In the genomic region with DNA sequence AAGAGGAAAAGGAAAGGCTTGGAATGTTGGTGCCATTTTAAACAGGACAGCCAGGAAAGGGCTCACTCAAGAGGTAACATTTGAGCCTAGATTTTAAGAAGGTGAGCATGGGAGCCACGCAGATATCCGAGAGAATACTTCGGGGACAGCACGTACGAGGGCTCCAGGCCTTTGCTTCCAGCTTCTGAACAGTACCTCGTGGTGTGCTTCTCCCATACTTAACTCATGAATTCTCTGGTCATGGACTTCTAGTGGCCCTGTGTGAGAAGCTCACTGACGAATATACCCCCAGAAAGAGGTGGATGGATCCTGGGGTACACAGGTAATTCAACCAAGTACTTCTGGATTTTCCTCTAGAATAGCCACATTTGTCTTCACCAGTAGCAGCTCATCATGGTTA, we compare ENCODE assay signal across 34 cellular contexts. TPM values are rescaled to one million over a fixed set of nuclear protein-coding genes. Genes with fewer than 3 reads are reported as not detected.
"Had no signal": no experiment of that assay in that cellular context is flagged by ENCODE, and none has a peak within 500 bp of the region (broad histone marks: within the 10 kb centered on the region; RNA-seq: fewer than 3 reads in every experiment).

No MANE protein-coding gene starts in this region.

- H3K36me3 ChIP-seq: adrenal gland, brain microvascular endothelial cell, breast epithelium had no signal

- H3K27me3 ChIP-seq: adrenal gland, body of pancreas, brain microvascular endothelial cell, breast epithelium had no signal

- H3K4me3 Mint-ChIP-seq: activated B cell treated with CpG ODN at 0.5 μM for 24 hours; activated CD4-positive, alpha-beta memory T cell treated with anti-CD3 and anti-CD28 coated beads for 36 hours; activated CD4-positive, alpha-beta T cell treated with anti-CD3 and anti-CD28 coated beads, Interleukin-2, amount 10 ng/mL, durations not matched to agents 7 days and 5 days; activated CD8-positive, alpha-beta T cell treated with anti-CD3 and anti-CD28 coated beads for 36 hours; activated naive CD4-positive, alpha-beta T cell treated with anti-CD3 and anti-CD28 coated beads for 36 hours; activated naive CD8-positive, alpha-beta T cell treated with anti-CD3 and anti-CD28 coated beads for 36 hours; activated T-cell treated with anti-CD3 and anti-CD28 coated beads, Interleukin-2, amount 50 U/mL, for 4 hours; activated T-cell treated with anti-CD3 and anti-CD28 coated beads, Interleukin-2, amount 50 U/mL, for 72 hours; activated T-helper 1 cell treated with anti-CD3 and anti-CD28 coated beads, Interleukin-12 subunit alpha, Interleukin-12 subunit beta, Interleukin-2, Interleukin-4 antibody, amounts not matched to agents 30 ng/mL and 10 ng/mL and 1 ng/mL, durations not matched to agents 14 hours and 24 hours and 36 hours; activated T-helper 17 cell treated with anti-CD3 and anti-CD28 coated beads, Interleukin-2, amount 50 U/mL, for 72 hours; T-helper 1 cell treated with Interleukin-12 subunit alpha and Interleukin-12 subunit beta and Interleukin-4 antibody, amounts not matched to agents 30 μg/mL and 1 μg/mL, for 36 hours; T-helper 2 cell treated with Interferon-gamma antibody and Interleukin-4, amounts not matched to agents 5 μg/mL and 100 μg/mL, for 36 hours had no signal

- H3K9me3 ChIP-seq: adrenal gland, body of pancreas, breast epithelium had no signal

- ATAC-seq: activated CD8-positive, alpha-beta T cell treated with anti-CD3 and anti-CD28 coated beads for 36 hours; activated naive CD4-positive, alpha-beta T cell treated with anti-CD3 and anti-CD28 coated beads, Interleukin-2, amount 50 U/mL, for 72 hours; activated T-cell treated with anti-CD3 and anti-CD28 coated beads, Interleukin-2, amount 50 U/mL, for 4 hours; activated T-cell treated with anti-CD3 and anti-CD28 coated beads, Interleukin-2, amount 50 U/mL, for 72 hours; activated T-helper 17 cell treated with anti-CD3 and anti-CD28 coated beads, Interleukin-2, amount 50 U/mL, for 72 hours; body of pancreas had no signal

- DNase-seq: activated B cell treated with CpG ODN at 0.5 μM for 24 hours; activated CD4-positive, alpha-beta memory T cell treated with anti-CD3 and anti-CD28 coated beads for 36 hours; activated CD4-positive, alpha-beta T cell treated with anti-CD3 and anti-CD28 coated beads for 4 hours; activated CD4-positive, alpha-beta T cell treated with anti-CD3 and anti-CD28 coated beads, Interleukin-2, amount 10 ng/mL, durations not matched to agents 7 days and 5 days; activated CD4-positive, CD25-positive, alpha-beta regulatory T cell treated with anti-CD3 and anti-CD28 coated beads, Interleukin-2, amount 50 U/mL, for 72 hours; activated CD8-positive, alpha-beta memory T cell treated with anti-CD3 and anti-CD28 coated beads, Interleukin-2, amount 50 U/mL, for 4 hours; activated CD8-positive, alpha-beta T cell treated with anti-CD3 and anti-CD28 coated beads for 36 hours; activated effector memory CD4-positive, alpha-beta T cell treated with anti-CD3 and anti-CD28 coated beads, Interleukin-2, amount 50 U/mL, for 16 hours; activated gamma-delta T cell treated with Interleukin-2 at 50 U/mL for 16 hours; activated naive CD4-positive, alpha-beta T cell; activated naive CD4-positive, alpha-beta T cell treated with anti-CD3 and anti-CD28 coated beads for 36 hours; activated naive CD4-positive, alpha-beta T cell treated with anti-CD3 and anti-CD28 coated beads, Interleukin-2, amount 50 U/mL, for 16 hours; activated naive CD8-positive, alpha-beta T cell treated with anti-CD3 and anti-CD28 coated beads for 36 hours; activated T-cell treated with anti-CD3 and anti-CD28 coated beads for 4 hours; activated T-cell treated with anti-CD3 and anti-CD28 coated beads, Interleukin-2, amount 50 U/mL, for 1 hour; activated T-cell treated with anti-CD3 and anti-CD28 coated beads, Interleukin-2, amount 50 U/mL, for 4 hours; activated T-cell treated with anti-CD3 and anti-CD28 coated beads, Interleukin-2, amount 50 U/mL, for 72 hours; adrenal gland; amniotic stem cell; aorta; body of pancreas; brain microvascular endothelial cell; central memory CD4-positive, alpha-beta T cell; T-helper 2 cell; T-helper 9 cell had no signal

- H3K27ac Mint-ChIP-seq: activated B cell treated with CpG ODN at 0.5 μM for 24 hours; activated CD4-positive, alpha-beta memory T cell treated with anti-CD3 and anti-CD28 coated beads for 36 hours; activated CD4-positive, alpha-beta T cell treated with anti-CD3 and anti-CD28 coated beads, Interleukin-2, amount 10 ng/mL, durations not matched to agents 7 days and 5 days; activated CD8-positive, alpha-beta T cell treated with anti-CD3 and anti-CD28 coated beads for 36 hours; activated naive CD4-positive, alpha-beta T cell treated with anti-CD3 and anti-CD28 coated beads for 36 hours; activated naive CD4-positive, alpha-beta T cell treated with anti-CD3 and anti-CD28 coated beads, Interleukin-2, amount 50 U/mL, for 72 hours; activated naive CD8-positive, alpha-beta T cell treated with anti-CD3 and anti-CD28 coated beads for 36 hours; activated T-cell treated with anti-CD3 and anti-CD28 coated beads, Interleukin-2, amount 50 U/mL, for 72 hours; activated T-helper 1 cell treated with anti-CD3 and anti-CD28 coated beads, Interleukin-12 subunit alpha, Interleukin-12 subunit beta, Interleukin-2, Interleukin-4 antibody, amounts not matched to agents 30 ng/mL and 10 ng/mL and 1 ng/mL, durations not matched to agents 14 hours and 24 hours and 36 hours; activated T-helper 17 cell treated with anti-CD3 and anti-CD28 coated beads, Interleukin-2, amount 50 U/mL, for 72 hours; T-helper 1 cell treated with Interleukin-12 subunit alpha and Interleukin-12 subunit beta and Interleukin-4 antibody, amounts not matched to agents 30 μg/mL and 1 μg/mL, for 36 hours; T-helper 2 cell treated with Interferon-gamma antibody and Interleukin-4, amounts not matched to agents 5 μg/mL and 100 μg/mL, for 36 hours had no signal

- H3K9me3 Mint-ChIP-seq: activated B cell treated with CpG ODN at 0.5 μM for 24 hours; activated CD4-positive, alpha-beta memory T cell treated with anti-CD3 and anti-CD28 coated beads for 36 hours; activated CD4-positive, alpha-beta T cell treated with anti-CD3 and anti-CD28 coated beads, Interleukin-2, amount 10 ng/mL, durations not matched to agents 7 days and 5 days; activated CD8-positive, alpha-beta T cell treated with anti-CD3 and anti-CD28 coated beads for 36 hours; activated naive CD4-positive, alpha-beta T cell treated with anti-CD3 and anti-CD28 coated beads for 36 hours; activated naive CD4-positive, alpha-beta T cell treated with anti-CD3 and anti-CD28 coated beads, Interleukin-2, amount 50 U/mL, for 72 hours; activated naive CD8-positive, alpha-beta T cell treated with anti-CD3 and anti-CD28 coated beads for 36 hours; activated T-cell treated with anti-CD3 and anti-CD28 coated beads, Interleukin-2, amount 50 U/mL, for 4 hours; activated T-cell treated with anti-CD3 and anti-CD28 coated beads, Interleukin-2, amount 50 U/mL, for 72 hours; activated T-helper 1 cell treated with anti-CD3 and anti-CD28 coated beads, Interleukin-12 subunit alpha, Interleukin-12 subunit beta, Interleukin-2, Interleukin-4 antibody, amounts not matched to agents 30 ng/mL and 10 ng/mL and 1 ng/mL, durations not matched to agents 14 hours and 24 hours and 36 hours; activated T-helper 17 cell treated with anti-CD3 and anti-CD28 coated beads, Interleukin-2, amount 50 U/mL, for 72 hours; T-helper 1 cell treated with Interleukin-12 subunit alpha and Interleukin-12 subunit beta and Interleukin-4 antibody, amounts not matched to agents 30 μg/mL and 1 μg/mL, for 36 hours; T-helper 2 cell treated with Interferon-gamma antibody and Interleukin-4, amounts not matched to agents 5 μg/mL and 100 μg/mL, for 36 hours had no signal

- H3K4me1 Mint-ChIP-seq: activated B cell treated with CpG ODN at 0.5 μM for 24 hours; activated CD4-positive, alpha-beta T cell treated with anti-CD3 and anti-CD28 coated beads, Interleukin-2, amount 10 ng/mL, durations not matched to agents 7 days and 5 days; activated T-helper 17 cell treated with anti-CD3 and anti-CD28 coated beads, Interleukin-2, amount 50 U/mL, for 72 hours had no signal

- H3K27ac ChIP-seq: adrenal gland, body of pancreas, brain microvascular endothelial cell, breast epithelium, VCaP had no signal

- H3K36me3 Mint-ChIP-seq: activated CD4-positive, alpha-beta memory T cell treated with anti-CD3 and anti-CD28 coated beads for 36 hours; activated naive CD4-positive, alpha-beta T cell treated with anti-CD3 and anti-CD28 coated beads, Interleukin-2, amount 50 U/mL, for 72 hours; activated naive CD8-positive, alpha-beta T cell treated with anti-CD3 and anti-CD28 coated beads for 36 hours had no signal

- H3K4me3 ChIP-seq: adrenal gland, body of pancreas, breast epithelium had no signal

- H3K4me1 ChIP-seq: body of pancreas, breast epithelium had no signal

RNA-seq across cellular contexts. Expression of a gene that starts 2.7 kb away (rescaled TPM):
- total RNA-seq: activated B cell treated with CpG ODN at 0.5 μM for 24 hours; activated CD4-positive, alpha-beta memory T cell treated with anti-CD3 and anti-CD28 coated beads for 36 hours; activated CD4-positive, alpha-beta T cell treated with anti-CD3 and anti-CD28 coated beads, Interleukin-2, amount 10 ng/mL, durations not matched to agents 7 days and 5 days; activated CD8-positive, alpha-beta memory T cell treated with anti-CD3 and anti-CD28 coated beads for 36 hours; activated CD8-positive, alpha-beta T cell treated with anti-CD3 and anti-CD28 coated beads for 36 hours; activated naive CD4-positive, alpha-beta T cell treated with anti-CD3 and anti-CD28 coated beads for 36 hours; activated naive CD4-positive, alpha-beta T cell treated with anti-CD3 and anti-CD28 coated beads, Interleukin-2, amount 50 U/mL, for 72 hours; activated naive CD8-positive, alpha-beta T cell treated with anti-CD3 and anti-CD28 coated beads for 36 hours; activated T-cell treated with anti-CD3 and anti-CD28 coated beads, Interleukin-2, amount 50 U/mL, for 4 hours; activated T-cell treated with anti-CD3 and anti-CD28 coated beads, Interleukin-2, amount 50 U/mL, for 72 hours; activated T-helper 1 cell treated with anti-CD3 and anti-CD28 coated beads, Interleukin-12 subunit alpha, Interleukin-12 subunit beta, Interleukin-2, Interleukin-4 antibody, amounts not matched to agents 30 ng/mL and 10 ng/mL and 1 ng/mL, durations not matched to agents 14 hours and 24 hours and 36 hours; activated T-helper 17 cell treated with anti-CD3 and anti-CD28 coated beads, Interleukin-2, amount 50 U/mL, for 72 hours; astrocyte had no signal
